22 cellular contexts compared by ENCODE assay signal in the genomic region with DNA sequence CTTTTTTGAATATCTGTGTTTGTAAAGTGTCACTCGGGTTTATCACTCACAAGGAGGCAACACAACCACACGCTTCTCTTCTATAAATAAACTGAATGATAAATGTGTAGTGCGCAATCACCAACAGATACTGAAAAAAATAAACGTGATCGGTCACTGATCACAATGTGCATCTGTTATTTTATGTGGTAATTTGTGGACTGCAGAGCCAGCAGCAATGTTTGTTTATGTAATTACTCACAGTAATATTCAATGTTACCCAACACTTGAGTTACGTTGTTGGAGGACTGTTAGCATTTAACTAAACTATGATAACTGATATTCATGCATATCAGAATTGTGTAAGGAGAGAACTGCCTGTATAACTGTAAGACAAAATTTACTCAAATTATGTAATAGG.
DNase-seq lines count a peak whose midpoint lies in the region; ATAC-seq and TF ChIP-seq lines count a peak whose summit lies in the region.
"Had no signal": no experiment of that assay in that cellular context is flagged by ENCODE, and none has a peak within 500 bp of the region (broad histone marks: within the 10 kb centered on the region; RNA-seq: fewer than 3 reads in every experiment).

No MANE protein-coding gene starts in this region.

- intact Hi-C loops in mammary epithelial cell (cut with micrococcal nuclease) (no loop called here), ascending aorta (cut with DNase I) (no loop called here)

- H3K79me2 ChIP-seq in mammary epithelial cell (ENCODE audit: insufficient read depth, low read length) = no peaks in the 10 kb centered on the region

- CTCF ChIA-PET in mammary epithelial cell (lab: Charles Lee; ENCODE audit: low non-redundant PET) = no interaction called here

- H3K27ac ChIP-seq in mammary epithelial cell (ENCODE audit: insufficient read depth, low read depth, low read length) = no peak overlapping the region
- H3K27ac ChIP-seq in ascending aorta = no peak overlapping the region
- H3K27ac ChIP-seq: esophagus muscularis mucosa, left ventricle myocardium inferior, SK-N-MC, thyroid gland had no signal

- H3K36me3 ChIP-seq in mammary epithelial cell (ENCODE audit: insufficient read depth, low read length) (no peaks in the 10 kb centered on the region), ascending aorta (no peaks in the 10 kb centered on the region)
- H3K36me3 ChIP-seq: esophagus muscularis mucosa, left ventricle myocardium inferior, thyroid gland had no signal

- dilution Hi-C loops in mammary epithelial cell (cut with HindIII; ENCODE audit: low sequenced_read_pairs) = no loop called here

- no TSS peak for BruUV-seq in mammary epithelial cell (replicated peaks; lab: Mats Ljungman, UMichigan)

- H2AFZ ChIP-seq in mammary epithelial cell (ENCODE audit: low read depth, low read length) = no peak overlapping the region

- in situ Hi-C loops in mammary epithelial cell (cut with MboI; ENCODE audit: low sequenced_read_pairs in 2 of 2) = no loop called here

- no peak for ATAC-seq in GM19035 (IDR thresholded peaks at IDR 0.05; ENCODE audit: unreplicated experiment)
- ATAC-seq: mucosa of descending colon; stimulated activated naive CD8-positive, alpha-beta T cell treated with anti-CD3 and anti-CD28 coated beads, Interleukin-15, Interleukin-2, amounts not matched to agents 100 U/mL and 50 U/mL, for 24 hours had no signal

- H3K9ac ChIP-seq in mammary epithelial cell (ENCODE audit: insufficient read depth, low read length) = no peak overlapping the region

- DNase-seq in EL = peak; percentile 65
- DNase-seq in NCI-H1436 treated with DMSO at 0.1 percent for 48 hours (lab: John Stamatoyannopoulos, UW) = peak; percentile 40
- peak; percentile 9 for DNase-seq in mammary epithelial cell
- DNase-seq in iris pigment epithelial cell (ENCODE audit: low read depth) = peak; percentile 83
- no peak for DNase-seq in ascending aorta (ENCODE audit: low spot score in 2 of 2)
- no peak for DNase-seq in epidermal melanocyte (ENCODE audit: insufficient read length, low spot score)
- DNase-seq in OCI-M1 (lab: John Stamatoyannopoulos, UW) = no peak
- DNase-seq: activated CD4-positive, alpha-beta T cell treated with anti-CD3 and anti-CD28 coated beads, Interleukin-2, amount 50 U/mL, for 48 hours; activated T-cell treated with anti-CD3 and anti-CD28 coated beads for 4 hours; CD8-positive, alpha-beta memory T cell; cerebellar nuclear complex; effector CD4-positive, alpha-beta T cell; H9; left ventricle myocardium inferior; mucosa of descending colon; small intestine; stimulated activated CD4-positive, alpha-beta T cell treated with anti-CD3 and anti-CD28 coated beads, Interleukin-2, amount 100 ng/mL, for 48 hours; stimulated activated naive CD8-positive, alpha-beta T cell treated with anti-CD3 and anti-CD28 coated beads, Interleukin-15, Interleukin-2, amounts not matched to agents 100 U/mL and 50 U/mL, for 24 hours; thyroid gland had no signal

- 73% methylated on average over 6 of the region's 6 CpGs for WGBS in mammary epithelial cell (ENCODE audit: low coverage, missing lambda C conversion rate)

- H3K27me3 ChIP-seq in mammary epithelial cell (ENCODE audit: insufficient read depth, low read length) = no peaks in the 10 kb centered on the region
- no peaks in the 10 kb centered on the region for H3K27me3 ChIP-seq in ascending aorta
- H3K27me3 ChIP-seq: esophagus muscularis mucosa, thyroid gland had no signal

- H3K9me3 ChIP-seq in mammary epithelial cell (replicated peaks; ENCODE audit: insufficient read depth, low read length) (no peaks in the 10 kb centered on the region), ascending aorta (no peaks in the 10 kb centered on the region)
- H3K9me3 ChIP-seq: esophagus muscularis mucosa, left ventricle myocardium inferior, mucosa of descending colon, thyroid gland had no signal

- no peak for TF ChIP-seq CTCF in mammary epithelial cell (conservative IDR thresholded peaks at IDR 0.05 in 1 of 2, IDR thresholded peaks at IDR 0.05 in 1 of 2; ENCODE audit: extremely low read depth in 1 of 2, insufficient read depth in 1 of 2, low read depth in 1 of 2, low read length in 2 of 2)
- no peak for TF ChIP-seq CTCF in ascending aorta (IDR thresholded peaks at IDR 0.05)

- no peak overlapping the region for H3K4me2 ChIP-seq in mammary epithelial cell (ENCODE audit: insufficient read depth, low read depth, low read length)

- H3K4me3 ChIP-seq in mammary epithelial cell (replicated peaks in 1 of 3; ENCODE audit: insufficient read depth in 1 of 3, low read depth in 2 of 3, low read length in 3 of 3) (no peak overlapping the region), ascending aorta (no peak overlapping the region)
- H3K4me3 ChIP-seq: esophagus muscularis mucosa, left ventricle myocardium inferior, mucosa of descending colon, SK-N-MC, thyroid gland had no signal

- H4K20me1 ChIP-seq in mammary epithelial cell (ENCODE audit: insufficient read depth, low read length) = no peaks in the 10 kb centered on the region

- no peaks in the 10 kb centered on the region for H3K4me1 ChIP-seq in mammary epithelial cell (ENCODE audit: insufficient read depth, low read length)
- H3K4me1 ChIP-seq in ascending aorta = no peaks in the 10 kb centered on the region
- H3K4me1 ChIP-seq: esophagus muscularis mucosa, left ventricle myocardium inferior, thyroid gland had no signal

Comparison
In these comparisons a context has a peak if more than half of its experiments do, and no peak if none do; other contexts are left out.
1. DNase-seq: peak in EL (single experiment), NCI-H1436 treated with DMSO at 0.1 percent for 48 hours (single experiment), mammary epithelial cell (single experiment) and iris pigment epithelial cell (single experiment); none in ascending aorta (0 of 2), epidermal melanocyte (single experiment) and OCI-M1 (single experiment).